ENCODE assay signal across 18 cellular contexts in genomic region chr1:226520640-226521355, GRCh38. TPM values are rescaled to one million over a fixed set of nuclear protein-coding genes. Genes with fewer than 3 reads are reported as not detected.
DNase-seq lines count a peak whose midpoint lies in the region; ATAC-seq lines count a peak whose summit lies in the region.
"Had no signal": no experiment of that assay in that cellular context is flagged by ENCODE, and none has a peak within 500 bp of the region (broad histone marks: within the 10 kb centered on the region; RNA-seq: fewer than 3 reads in every experiment).

No MANE protein-coding gene starts in this region.

- no peak overlapping the region for H3K4me3 ChIP-seq in NT2/D1 (ENCODE audit: insufficient read length, low read depth)
- peak overlapping the region; percentile 26; the same call in 1 of the 2 replicates for H3K4me3 ChIP-seq in iPS-20b (ENCODE audit: low read length)
- H3K4me3 ChIP-seq: heart right ventricle, right atrium auricular region had no signal

- H3K4me3 Mint-ChIP-seq in activated T-helper 1 cell treated with anti-CD3 and anti-CD28 coated beads, Interleukin-12 subunit alpha, Interleukin-12 subunit beta, Interleukin-2, Interleukin-4 antibody, amounts not matched to agents 30 ng/mL and 10 ng/mL and 1 ng/mL, durations not matched to agents 14 hours and 24 hours and 36 hours, result no peak overlapping the region
- H3K4me3 Mint-ChIP-seq: activated T-helper 17 cell treated with anti-CD3 and anti-CD28 coated beads, Interleukin-2, amount 50 U/mL, for 72 hours; CD8-positive, alpha-beta T cell; dendritic cell treated with granulocyte-macrophage colony-stimulating factor and Interleukin-4, amounts not matched to agents 40 ng/mL and 50 ng/mL, for 4 days had no signal

- H3K36me3 ChIP-seq in NT2/D1 (ENCODE audit: insufficient read depth, insufficient read length, low read length) (no peaks in the 10 kb centered on the region), iPS-20b (ENCODE audit: insufficient read depth, low read depth, low read length) (no peaks in the 10 kb centered on the region)
- H3K36me3 ChIP-seq: heart right ventricle, right atrium auricular region had no signal

- no peak overlapping the region for H3K27ac ChIP-seq in iPS-20b (ENCODE audit: low read length)
- H3K27ac ChIP-seq: heart right ventricle, right atrium auricular region had no signal

- H3K27me3 ChIP-seq in NT2/D1 (ENCODE audit: insufficient read depth, insufficient read length) (peaks cover 42% of the 10 kb centered on the region), iPS-20b (ENCODE audit: insufficient read depth, low read length) (peaks cover 18% of the 10 kb centered on the region)
- H3K27me3 ChIP-seq: right atrium auricular region had no signal

- H3K9me3 ChIP-seq in NT2/D1 (ENCODE audit: insufficient read depth, low read length) (no peaks in the 10 kb centered on the region), iPS-20b (ENCODE audit: insufficient read depth, low read depth, low read length) (no peaks in the 10 kb centered on the region)
- H3K9me3 ChIP-seq: right atrium auricular region had no signal

- H3K36me3 Mint-ChIP-seq in activated naive CD4-positive, alpha-beta T cell treated with anti-CD3 and anti-CD28 coated beads, Interleukin-2, amount 50 U/mL, for 72 hours, result no peaks in the 10 kb centered on the region
- no peaks in the 10 kb centered on the region for H3K36me3 Mint-ChIP-seq in activated T-helper 1 cell treated with anti-CD3 and anti-CD28 coated beads, Interleukin-12 subunit alpha, Interleukin-12 subunit beta, Interleukin-2, Interleukin-4 antibody, amounts not matched to agents 30 ng/mL and 10 ng/mL and 1 ng/mL, durations not matched to agents 14 hours and 24 hours and 36 hours (ENCODE audit: low read depth)
- H3K36me3 Mint-ChIP-seq: CD8-positive, alpha-beta T cell had no signal

- H3K9me3 Mint-ChIP-seq in activated naive CD4-positive, alpha-beta T cell treated with anti-CD3 and anti-CD28 coated beads, Interleukin-2, amount 50 U/mL, for 72 hours, result peaks cover 0 to 4% of the 10 kb centered on the region in 2 donors
- H3K9me3 Mint-ChIP-seq in activated T-helper 1 cell treated with anti-CD3 and anti-CD28 coated beads, Interleukin-12 subunit alpha, Interleukin-12 subunit beta, Interleukin-2, Interleukin-4 antibody, amounts not matched to agents 30 ng/mL and 10 ng/mL and 1 ng/mL, durations not matched to agents 14 hours and 24 hours and 36 hours, result peaks cover 3% of the 10 kb centered on the region
- H3K9me3 Mint-ChIP-seq: activated T-helper 17 cell treated with anti-CD3 and anti-CD28 coated beads, Interleukin-2, amount 50 U/mL, for 72 hours had no signal

- H3K27ac Mint-ChIP-seq in activated naive CD4-positive, alpha-beta T cell treated with anti-CD3 and anti-CD28 coated beads, Interleukin-2, amount 50 U/mL, for 72 hours, result peak overlapping the region in 1 of 2 donors; percentile 32
- no peak overlapping the region for H3K27ac Mint-ChIP-seq in activated T-helper 1 cell treated with anti-CD3 and anti-CD28 coated beads, Interleukin-12 subunit alpha, Interleukin-12 subunit beta, Interleukin-2, Interleukin-4 antibody, amounts not matched to agents 30 ng/mL and 10 ng/mL and 1 ng/mL, durations not matched to agents 14 hours and 24 hours and 36 hours
- H3K27ac Mint-ChIP-seq: activated T-helper 17 cell treated with anti-CD3 and anti-CD28 coated beads, Interleukin-2, amount 50 U/mL, for 72 hours; CD8-positive, alpha-beta T cell; dendritic cell treated with granulocyte-macrophage colony-stimulating factor and Interleukin-4, amounts not matched to agents 40 ng/mL and 50 ng/mL, for 4 days had no signal

- ATAC-seq in HG03342 (IDR thresholded peaks at IDR 0.05; ENCODE audit: unreplicated experiment), result no peak
- no peak for ATAC-seq in activated naive CD4-positive, alpha-beta T cell treated with anti-CD3 and anti-CD28 coated beads, Interleukin-2, amount 50 U/mL, for 72 hours
- ATAC-seq: activated T-helper 17 cell treated with anti-CD3 and anti-CD28 coated beads, Interleukin-2, amount 50 U/mL, for 72 hours; CD8-positive, alpha-beta T cell had no signal

- H3K9ac ChIP-seq in NT2/D1 (ENCODE audit: insufficient read length, low read depth), result no peak overlapping the region
- H3K9ac ChIP-seq in iPS-20b (ENCODE audit: low read depth, low read length), result no peak overlapping the region

- H3K4me1 Mint-ChIP-seq in activated T-helper 1 cell treated with anti-CD3 and anti-CD28 coated beads, Interleukin-12 subunit alpha, Interleukin-12 subunit beta, Interleukin-2, Interleukin-4 antibody, amounts not matched to agents 30 ng/mL and 10 ng/mL and 1 ng/mL, durations not matched to agents 14 hours and 24 hours and 36 hours (ENCODE audit: low read depth), result no peaks in the 10 kb centered on the region
- H3K4me1 Mint-ChIP-seq: activated T-helper 17 cell treated with anti-CD3 and anti-CD28 coated beads, Interleukin-2, amount 50 U/mL, for 72 hours had no signal

- H3K4me1 ChIP-seq in NT2/D1 (ENCODE audit: insufficient read depth, insufficient read length) (peaks cover 14% of the 10 kb centered on the region), iPS-20b (ENCODE audit: insufficient read depth, low read length) (peaks cover 3% of the 10 kb centered on the region; the same call in 1 of the 2 replicates)

- peaks cover 4% of the 10 kb centered on the region for H3K27me3 Mint-ChIP-seq in activated T-helper 1 cell treated with anti-CD3 and anti-CD28 coated beads, Interleukin-12 subunit alpha, Interleukin-12 subunit beta, Interleukin-2, Interleukin-4 antibody, amounts not matched to agents 30 ng/mL and 10 ng/mL and 1 ng/mL, durations not matched to agents 14 hours and 24 hours and 36 hours (ENCODE audit: insufficient read depth)
- H3K27me3 Mint-ChIP-seq: dendritic cell treated with granulocyte-macrophage colony-stimulating factor and Interleukin-4, amounts not matched to agents 40 ng/mL and 50 ng/mL, for 4 days had no signal

- peak; percentile 89 for DNase-seq in DMS79 treated with DMSO at 0.1 percent for 48 hours (lab: John Stamatoyannopoulos, UW)
- peak; percentile 3 for DNase-seq in LHCN-M2 (ENCODE audit: low read depth)
- peak; percentile 80 for DNase-seq in NT2/D1 (ENCODE audit: low read depth, low spot score)
- no peak for DNase-seq in activated naive CD4-positive, alpha-beta T cell treated with anti-CD3 and anti-CD28 coated beads, Interleukin-2, amount 50 U/mL, for 72 hours (ENCODE audit: low spot score in 2 of 2)
- DNase-seq in activated T-helper 1 cell treated with anti-CD3 and anti-CD28 coated beads, Interleukin-12 subunit alpha, Interleukin-12 subunit beta, Interleukin-2, Interleukin-4 antibody, amounts not matched to agents 30 ng/mL and 10 ng/mL and 1 ng/mL, durations not matched to agents 14 hours and 24 hours and 36 hours (ENCODE audit: low spot score), result no peak
- no peak for DNase-seq in activated CD4-positive, alpha-beta T cell treated with anti-CD3 and anti-CD28 coated beads, Interleukin-2, amount 50 U/mL, for 48 hours
- DNase-seq: activated CD4-positive, alpha-beta T cell treated with anti-CD3 and anti-CD28 coated beads for 1 hour; mammary epithelial cell; NCI-H1436 treated with DMSO at 0.1 percent for 48 hours; stimulated activated CD8-positive, alpha-beta memory T cell treated with anti-CD3 and anti-CD28 coated beads, Interleukin-4, amount 100 ng/mL, for 48 hours had no signal

- intact Hi-C loops in activated T-helper 1 cell treated with anti-CD3 and anti-CD28 coated beads, Interleukin-12 subunit alpha, Interleukin-12 subunit beta, Interleukin-2, Interleukin-4 antibody, amounts not matched to agents 30 ng/mL and 10 ng/mL and 1 ng/mL, durations not matched to agents 14 hours and 24 hours and 36 hours (cut with micrococcal nuclease), result no loop called here

RNA-seq across cellular contexts. Expression of gene STUM, which starts 27.8 kb away (rescaled TPM):
- total RNA-seq in LHCN-M2 (2014; rRNA removed), result not detected in 2 replicates
- polyA plus RNA-seq in LHCN-M2 (2012), result not detected
- total RNA-seq in activated naive CD4-positive, alpha-beta T cell treated with anti-CD3 and anti-CD28 coated beads, Interleukin-2, amount 50 U/mL, for 72 hours, result not detected
- total RNA-seq in activated T-helper 1 cell treated with anti-CD3 and anti-CD28 coated beads, Interleukin-12 subunit alpha, Interleukin-12 subunit beta, Interleukin-2, Interleukin-4 antibody, amounts not matched to agents 30 ng/mL and 10 ng/mL and 1 ng/mL, durations not matched to agents 14 hours and 24 hours and 36 hours, result not detected in 2 replicates
- total RNA-seq: activated T-helper 17 cell treated with anti-CD3 and anti-CD28 coated beads, Interleukin-2, amount 50 U/mL, for 72 hours; CD8-positive, alpha-beta T cell; OCI-LY7 had no signal
- polyA plus RNA-seq: mammary epithelial cell had no signal

Comparison
In these comparisons a context has a peak if more than half of its experiments do, and no peak if none do; other contexts are left out.
1. DNase-seq: peak in DMS79 treated with DMSO at 0.1 percent for 48 hours (single experiment), LHCN-M2 (single experiment) and NT2/D1 (single experiment); none in activated naive CD4-positive, alpha-beta T cell treated with anti-CD3 and anti-CD28 coated beads, Interleukin-2, amount 50 U/mL, for 72 hours (0 of 2), activated T-helper 1 cell treated with anti-CD3 and anti-CD28 coated beads, Interleukin-12 subunit alpha, Interleukin-12 subunit beta, Interleukin-2, Interleukin-4 antibody, amounts not matched to agents 30 ng/mL and 10 ng/mL and 1 ng/mL, durations not matched to agents 14 hours and 24 hours and 36 hours (single experiment) and activated CD4-positive, alpha-beta T cell treated with anti-CD3 and anti-CD28 coated beads, Interleukin-2, amount 50 U/mL, for 48 hours (0 of 2).